ENCODE assay signal across 9 cellular contexts in genomic region chr3:10783360-10784346, GRCh38. TPM values are rescaled to one million over a fixed set of nuclear protein-coding genes. Genes with fewer than 3 reads are reported as not detected.
A peak's percentile ranks its signal among the peaks of the same experiment; 100 is the strongest.
DNase-seq lines count a peak whose midpoint lies in the region; ATAC-seq and TF ChIP-seq lines count a peak whose summit lies in the region.
"Had no signal": no experiment of that assay in that cellular context is flagged by ENCODE, and none has a peak within 500 bp of the region (broad histone marks: within the 10 kb centered on the region; RNA-seq: fewer than 3 reads in every experiment).

No MANE protein-coding gene starts in this region.

- no peaks in the 10 kb centered on the region for H3K9me3 ChIP-seq in RWPE2 (ENCODE audit: severe bottlenecking)
- H3K9me3 ChIP-seq in neutrophil = no peaks in the 10 kb centered on the region

- peak; percentile 31 for DNase-seq in DMS53 (lab: John Stamatoyannopoulos, UW)
- no peak for DNase-seq in DMS53 treated with DMSO at 0.1 percent for 48 hours (lab: John Stamatoyannopoulos, UW; ENCODE audit: unreplicated experiment)
- peak; percentile 23 for DNase-seq in H4 (ENCODE audit: low spot score)
- no peak for DNase-seq in RWPE2 (ENCODE audit: low spot score)
- peak; percentile 21 to 62 for DNase-seq in erythroblast (lab: John Stamatoyannopoulos, UW)
- DNase-seq in epidermal melanocyte (ENCODE audit: insufficient read length, low spot score) = no peak

- ATAC-seq in RWPE2 (ENCODE audit: low read depth) (no peak), GM21526 (IDR thresholded peaks at IDR 0.05; ENCODE audit: low FRiP score, unreplicated experiment) (no peak)

- H3K27ac ChIP-seq in RWPE2 (ENCODE audit: poor library complexity, severe bottlenecking) (no peak overlapping the region), neutrophil (no peak overlapping the region)

- TF ChIP-seq CTCF in RWPE2 (IDR thresholded peaks at IDR 0.05; ENCODE audit: poor library complexity, severe bottlenecking) (peak; percentile 82), neutrophil (IDR thresholded peaks at IDR 0.05) (peak; percentile 47)

- H3K4me3 ChIP-seq in RWPE2 (ENCODE audit: severe bottlenecking) (no peak overlapping the region), neutrophil (ENCODE audit: low read depth in 1 of 2, low read length in 1 of 2) (no peak overlapping the region)

- H3K27me3 ChIP-seq in RWPE2 (ENCODE audit: insufficient read depth, poor library complexity, severe bottlenecking) (no peaks in the 10 kb centered on the region), neutrophil (peaks cover 39% of the 10 kb centered on the region)

- peaks cover 7% of the 10 kb centered on the region for H3K4me1 ChIP-seq in RWPE2 (ENCODE audit: insufficient read depth, poor library complexity, severe bottlenecking)
- H3K4me1 ChIP-seq in neutrophil (ENCODE audit: control insufficient read depth in 1 of 2, insufficient read depth in 1 of 2, low read depth in 1 of 2, low read length in 1 of 2) = peaks cover 0 to 4% of the 10 kb centered on the region in 2 experiments

- H3K36me3 ChIP-seq in RWPE2 (ENCODE audit: low read depth) = no peaks in the 10 kb centered on the region
- no peaks in the 10 kb centered on the region for H3K36me3 ChIP-seq in neutrophil

- no peak for TF ChIP-seq POLR2A in erythroblast (IDR thresholded peaks at IDR 0.05; ENCODE audit: low read length)

RNA-seq across cellular contexts. Expression of gene SLC6A11, which starts 32.4 kb away (rescaled TPM):
- 0.12 TPM in 1 of 2 replicates, not detected in the other for total RNA-seq in H4 (2014; rRNA removed; shearing (Covaris generic))
- total RNA-seq: skeletal muscle tissue had no signal

Comparison
In these comparisons a context has a peak if more than half of its experiments do, and no peak if none do; other contexts are left out.
1. DNase-seq: peak in DMS53 (single experiment), H4 (single experiment) and erythroblast (2 of 2); none in DMS53 treated with DMSO at 0.1 percent for 48 hours (single experiment), RWPE2 (single experiment) and epidermal melanocyte (single experiment).